Comparison of ENCODE assay signal across 26 cellular contexts in the genomic region with DNA sequence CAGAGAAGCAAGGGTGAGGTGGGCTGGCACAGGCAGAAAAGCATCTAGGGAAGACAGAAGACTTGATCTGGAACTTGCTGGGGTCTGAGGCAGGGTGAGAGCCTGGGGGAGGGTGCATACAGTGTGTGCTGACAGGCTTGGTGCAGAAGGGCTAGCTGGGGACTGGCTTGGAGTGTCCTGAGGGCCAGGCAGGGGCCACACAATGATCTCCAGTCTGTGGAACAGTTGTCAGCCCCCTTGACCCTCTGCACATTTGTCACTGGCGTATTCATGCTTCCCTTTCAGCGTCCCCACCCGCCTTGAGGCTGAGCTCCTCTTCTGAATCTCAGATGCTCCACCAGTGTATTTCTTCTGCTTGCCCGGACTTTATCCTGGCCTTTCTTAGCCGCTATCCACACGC. TPM values are rescaled to one million over a fixed set of nuclear protein-coding genes. Genes with fewer than 3 reads are reported as not detected.
DNase-seq lines count a peak whose midpoint lies in the region; ATAC-seq, FAIRE-seq and TF ChIP-seq lines count a peak whose summit lies in the region.
"Had no signal": no experiment of that assay in that cellular context is flagged by ENCODE, and none has a peak within 500 bp of the region (broad histone marks: within the 10 kb centered on the region; RNA-seq: fewer than 3 reads in every experiment).

No MANE protein-coding gene starts in this region.

- H2AFZ ChIP-seq in SK-N-SH (ENCODE audit: low read depth) (peak overlapping the region; percentile 30; the same call in 1 of the 2 replicates), neuronal stem cell (ENCODE audit: low read length) (peak overlapping the region; percentile 57)

- H3F3A ChIP-seq in SK-N-SH (replicated peaks; ENCODE audit: insufficient read depth): no peaks in the 10 kb centered on the region

- H4K91ac ChIP-seq in neuronal stem cell (ENCODE audit: low read depth, low read length, poor library complexity): no peak overlapping the region

- H4K8ac ChIP-seq in neuronal stem cell (ENCODE audit: low read depth, low read length): no peak overlapping the region

- POLR2A ChIA-PET in SK-N-SH (lab: Yijun Ruan, JAX): no interaction called here

- no peaks in the 10 kb centered on the region for H3K9me3 ChIP-seq in SK-N-SH
- H3K9me3 ChIP-seq in neuronal stem cell (replicated peaks in 1 of 2; ENCODE audit: control insufficient read depth in 2 of 2, insufficient read depth in 1 of 2, low read depth in 1 of 2, low read length in 2 of 2): no peaks in the 10 kb centered on the region
- no peaks in the 10 kb centered on the region for H3K9me3 ChIP-seq in Peyer's patch
- no peaks in the 10 kb centered on the region for H3K9me3 ChIP-seq in kidney (ENCODE audit: control insufficient read depth in 1 of 2, low read length in 2 of 2)
- H3K9me3 ChIP-seq: Caco-2 had no signal

- no peak for TF ChIP-seq EP300 in SK-N-SH (IDR thresholded peaks at IDR 0.05; ENCODE audit: borderline replicate concordance in 1 of 2, low read depth in 1 of 2, low read length in 1 of 2)

- DNase-seq in SK-N-SH: no peak
- DNase-seq in myocyte (ENCODE audit: low read depth): peak; percentile 68
- DNase-seq in neuronal stem cell (ENCODE audit: low spot score): no peak
- no peak for DNase-seq in Peyer's patch
- no peak for DNase-seq in activated naive CD4-positive, alpha-beta T cell treated with anti-CD3 and anti-CD28 coated beads, Interleukin-2, amount 50 U/mL, for 72 hours (ENCODE audit: low spot score in 2 of 2)
- DNase-seq in kidney: no peak
- no peak for DNase-seq in left colon
- DNase-seq: ACHN; Caco-2; CD4-positive, alpha-beta memory T cell; DMS 273 treated with DMSO at 0.1 percent for 48 hours; DMS79 treated with DMSO at 0.1 percent for 48 hours; H7; KG1; NCI-H1092 treated with DMSO at 0.1 percent for 48 hours; NCI-H146; NCI-H2029; NCI-H226; NCI-H524; NCI-H774; RPMI8226; SHP77 had no signal

- no peak overlapping the region for H2AK5ac ChIP-seq in neuronal stem cell (ENCODE audit: low read depth, low read length)

- peaks cover 0 to 3% of the 10 kb centered on the region in 2 donors for H3K9me3 Mint-ChIP-seq in activated naive CD4-positive, alpha-beta T cell treated with anti-CD3 and anti-CD28 coated beads, Interleukin-2, amount 50 U/mL, for 72 hours

- no peak overlapping the region for H3K27ac Mint-ChIP-seq in activated naive CD4-positive, alpha-beta T cell treated with anti-CD3 and anti-CD28 coated beads, Interleukin-2, amount 50 U/mL, for 72 hours

- no peaks in the 10 kb centered on the region for H3K9me2 ChIP-seq in SK-N-SH

- H2BK12ac ChIP-seq in neuronal stem cell (ENCODE audit: low read length): no peak overlapping the region

- peak overlapping the region; percentile 1 for H3K23ac ChIP-seq in neuronal stem cell (ENCODE audit: low read depth, low read length, poor library complexity)

- H3K9ac ChIP-seq in SK-N-SH (no peak overlapping the region), neuronal stem cell (ENCODE audit: low read depth, low read length, poor library complexity) (no peak overlapping the region), kidney (ENCODE audit: low read length in 2 of 2) (no peak overlapping the region)
- H3K9ac ChIP-seq: BLaER1 treated with 17β-estradiol and CSF1 and Interleukin-3, amounts not matched to agents 10 nM and 100 nM had no signal

- TF ChIP-seq CTCF in SK-N-SH (IDR thresholded peaks at IDR 0.05): no peak
- no peak for TF ChIP-seq CTCF in Peyer's patch (IDR thresholded peaks at IDR 0.05)
- TF ChIP-seq CTCF in kidney (IDR thresholded peaks at IDR 0.05; ENCODE audit: borderline replicate concordance, extremely low read depth, insufficient read depth): no peak

- intact Hi-C loops in kidney (cut with DNase I): no loop called here
- intact Hi-C loops in left colon (cut with DNase I, micrococcal nuclease): no loop called here

- H2BK15ac ChIP-seq in neuronal stem cell (ENCODE audit: low read length): no peak overlapping the region

- H3K27me3 ChIP-seq in SK-N-SH (ENCODE audit: insufficient read depth): no peaks in the 10 kb centered on the region; the same call in 1 of the 2 replicates
- no peaks in the 10 kb centered on the region for H3K27me3 ChIP-seq in neuronal stem cell (ENCODE audit: control insufficient read depth in 3 of 3, insufficient read depth in 3 of 3, low read depth in 1 of 3, low read length in 3 of 3)
- no peaks in the 10 kb centered on the region for H3K27me3 ChIP-seq in Peyer's patch
- H3K27me3 ChIP-seq: BLaER1 treated with 17β-estradiol and CSF1 and Interleukin-3, amounts not matched to agents 10 nM and 100 nM had no signal

- H3K4me3 ChIP-seq in SK-N-SH (ENCODE audit: low read depth in 2 of 2, low read length in 1 of 2) (no peak overlapping the region), neuronal stem cell (ENCODE audit: low read length in 2 of 2) (no peak overlapping the region), Peyer's patch (no peak overlapping the region), kidney (ENCODE audit: low read length in 2 of 2) (no peak overlapping the region)
- H3K4me3 ChIP-seq: BLaER1 treated with 17β-estradiol and CSF1 and Interleukin-3, amounts not matched to agents 10 nM and 100 nM had no signal

- no peak for TF ChIP-seq RAD21 in SK-N-SH (IDR thresholded peaks at IDR 0.05; ENCODE audit: low read length)

- CTCF ChIA-PET in SK-N-SH (lab: Yijun Ruan, JAX): interaction anchor here (0.9 to 2.2 kb wide), 2 partner anchors 31 to 100 kb away, joined by 4 to 7 read pairs; no protein-coding TSS in a partner anchor

- H3K79me2 ChIP-seq in SK-N-SH (ENCODE audit: insufficient read depth): peaks cover 17% of the 10 kb centered on the region

- FAIRE-seq in kidney (lab: Jason Lieb, UNC): no peak

- H3K14ac ChIP-seq in neuronal stem cell (ENCODE audit: low read length): no peak overlapping the region

- 35% methylated on average over 6 of the region's 6 CpGs for WGBS in SK-N-SH (ENCODE audit: low lambda C conversion rate)
- WGBS in neuronal stem cell (ENCODE audit: extremely low coverage in 2 of 2, insufficient read length in 2 of 2, insufficient replicate concordance in 1 of 2), 2 donors: no CpG with 5 or more reads among the region's 6 CpGs

- H4K20me1 ChIP-seq in SK-N-SH (ENCODE audit: insufficient read depth): no peaks in the 10 kb centered on the region
- H4K20me1 ChIP-seq: BLaER1 treated with 17β-estradiol and CSF1 and Interleukin-3, amounts not matched to agents 10 nM and 100 nM had no signal

- no peak for TF ChIP-seq POLR2A in Peyer's patch (IDR thresholded peaks at IDR 0.05)

- H3K4me1 ChIP-seq in SK-N-SH (ENCODE audit: control insufficient read depth in 1 of 2, insufficient read depth in 2 of 2, low read depth in 1 of 2, low read length in 1 of 2): peaks cover 0 to 4% of the 10 kb centered on the region in 2 experiments; a peak in 2 of 4 replicates
- H3K4me1 ChIP-seq in neuronal stem cell (ENCODE audit: control insufficient read depth in 2 of 2, insufficient read depth in 1 of 2, low read depth in 1 of 2, low read length in 2 of 2): no peaks in the 10 kb centered on the region
- H3K4me1 ChIP-seq in Peyer's patch: peaks cover 0 to 7% (median 3%) of the 10 kb centered on the region in 4 donors
- H3K4me1 ChIP-seq in kidney (ENCODE audit: control insufficient read depth in 1 of 2, insufficient read depth in 1 of 2, low read depth in 1 of 2, low read length in 2 of 2): peaks cover 2 to 5% of the 10 kb centered on the region in 2 donors
- H3K4me1 ChIP-seq: Caco-2 had no signal

- ATAC-seq in SK-N-SH treated with all-trans-retinoic acid at 6 μM for 48 hours (no peak), left colon (no peak)
- ATAC-seq in activated naive CD4-positive, alpha-beta T cell treated with anti-CD3 and anti-CD28 coated beads, Interleukin-2, amount 50 U/mL, for 72 hours: no peak

- H2BK5ac ChIP-seq in neuronal stem cell (ENCODE audit: low read length): no peak overlapping the region

- H3K36me3 ChIP-seq in SK-N-SH (replicated peaks in 1 of 2; ENCODE audit: control insufficient read depth in 1 of 2, insufficient read depth in 2 of 2, low read length in 1 of 2) (no peaks in the 10 kb centered on the region), neuronal stem cell (replicated peaks in 1 of 2; ENCODE audit: control insufficient read depth in 2 of 2, insufficient read depth in 2 of 2, low read length in 2 of 2) (peaks cover 0 to 2% of the 10 kb centered on the region in 2 donors), Peyer's patch (no peaks in the 10 kb centered on the region), kidney (ENCODE audit: control insufficient read depth in 1 of 2, insufficient read depth in 2 of 2, low read length in 2 of 2) (no peaks in the 10 kb centered on the region)

- no peak overlapping the region for H3K4me2 ChIP-seq in SK-N-SH
- H3K4me2 ChIP-seq in neuronal stem cell (ENCODE audit: insufficient read depth, low read length, poor library complexity, severe bottlenecking): no peak overlapping the region
- H3K4me2 ChIP-seq: BLaER1 treated with 17β-estradiol and CSF1 and Interleukin-3, amounts not matched to agents 10 nM and 100 nM had no signal

- no peak overlapping the region for H2BK120ac ChIP-seq in neuronal stem cell (ENCODE audit: low read depth, low read length)

- peaks cover 4 to 16% of the 10 kb centered on the region in 2 donors for H3K36me3 Mint-ChIP-seq in activated naive CD4-positive, alpha-beta T cell treated with anti-CD3 and anti-CD28 coated beads, Interleukin-2, amount 50 U/mL, for 72 hours

- H3K27ac ChIP-seq in SK-N-SH (ENCODE audit: low read depth in 2 of 2, low read length in 1 of 2) (no peak overlapping the region), neuronal stem cell (replicated peaks; ENCODE audit: low read length) (no peak overlapping the region), Peyer's patch (no peak overlapping the region), kidney (ENCODE audit: low read depth in 2 of 2, low read length in 2 of 2) (no peak overlapping the region)
- H3K27ac ChIP-seq: 22Rv1; BLaER1 treated with 17β-estradiol and CSF1 and Interleukin-3, amounts not matched to agents 10 nM and 100 nM; HL-60 had no signal

- no peak overlapping the region for H3K18ac ChIP-seq in neuronal stem cell (ENCODE audit: low read length)

- no peaks in the 10 kb centered on the region for H3K79me1 ChIP-seq in neuronal stem cell (ENCODE audit: low read depth, low read length)

- H3K4ac ChIP-seq in neuronal stem cell (ENCODE audit: low read length): no peak overlapping the region

TF ChIP-seq in SK-N-SH, 30 proteins besides CTCF, POLR2A, EP300 and RAD21 (continues in another document):
- no peak for TF ChIP-seq CHD2 (IDR thresholded peaks at IDR 0.05; ENCODE audit: low read length, partially characterized antibody)

TF ChIP-seq in SK-N-SH treated with all-trans-retinoic acid at 6 μM for 48 hours, 23 proteins besides CTCF, POLR2A, EP300 and RAD21 (continues in another document):
- TF ChIP-seq SNAI2 (CRISPR knock-in tag; IDR thresholded peaks at IDR 0.05): no peak

RNA-seq across cellular contexts. Expression of gene MICU2, which starts 2.8 kb away (rescaled TPM):
- 46.4 and 56.0 TPM in 2 replicates for polyA plus RNA-seq in SK-N-SH (2012; rRNA removed)
- 44.4 and 45.8 TPM in 2 replicates for polyA plus RNA-seq in SK-N-SH (2012; cell fraction: cytosol; rRNA removed)
- polyA plus RNA-seq in SK-N-SH (2012; cell fraction: nucleus; rRNA removed): 42.5 and 58.5 TPM in 2 replicates
- total RNA-seq in myocyte: 160 and 188 TPM in 2 replicates
- polyA plus RNA-seq in myocyte (2012): 28.2 TPM
- 48.7 TPM for polyA plus RNA-seq in neuronal stem cell (2013, experiment 1 of 2)
- 49.4 TPM for polyA plus RNA-seq in neuronal stem cell (2013, experiment 2 of 2)
- 100 to 1,000 TPM in 1 of 4 donors, 10 to 100 TPM in 3; 78.9 to 101 (median 87.4) TPM for total RNA-seq in Peyer's patch
- 10 to 100 TPM; 30.1 to 53.2 TPM for total RNA-seq in activated naive CD4-positive, alpha-beta T cell treated with anti-CD3 and anti-CD28 coated beads, Interleukin-2, amount 50 U/mL, for 72 hours
- total RNA-seq in kidney: 49.0 TPM
- 86.5 TPM for polyA plus RNA-seq in kidney (ENCODE audit: insufficient read depth, low read depth, low replicate concordance)
- total RNA-seq in left colon: 10 to 100 TPM; 52.3 to 55.2 TPM
